10 cellular contexts compared by ENCODE assay signal in genomic region chr1:31583995-31584868, GRCh38. TPM values are rescaled to one million over a fixed set of nuclear protein-coding genes. Genes with fewer than 3 reads are reported as not detected.
DNase-seq lines count a peak whose midpoint lies in the region; ATAC-seq and TF ChIP-seq lines count a peak whose summit lies in the region.
"Had no signal": no experiment of that assay in that cellular context is flagged by ENCODE, and none has a peak within 500 bp of the region (broad histone marks: within the 10 kb centered on the region; RNA-seq: fewer than 3 reads in every experiment).

No MANE protein-coding gene starts in this region.

- peak; percentile 24 for ATAC-seq in gastroesophageal sphincter
- ATAC-seq: activated T-cell treated with anti-CD3 and anti-CD28 coated beads, Interleukin-2, amount 50 U/mL, for 72 hours had no signal

- peak overlapping the region in 1 of 2 donors; percentile 24 for H3K4me3 ChIP-seq in gastroesophageal sphincter

- DNase-seq in DMS153 (lab: John Stamatoyannopoulos, UW), result peak; percentile 36
- DNase-seq in SHP77 (lab: John Stamatoyannopoulos, UW), result peak; percentile 64 to 68
- peak; percentile 5 for DNase-seq in pons (ENCODE audit: low spot score)
- no peak for DNase-seq in NCI-H2107 treated with DMSO at 0.1 percent for 48 hours (lab: John Stamatoyannopoulos, UW; ENCODE audit: unreplicated experiment)
- no peak for DNase-seq in A172 (ENCODE audit: low spot score)
- DNase-seq in NCI-H82 treated with DMSO at 0.1 percent for 48 hours (lab: John Stamatoyannopoulos, UW; ENCODE audit: unreplicated experiment), result no peak
- no peak for DNase-seq in activated CD4-positive, alpha-beta T cell treated with anti-CD3 and anti-CD28 coated beads, Interleukin-2, amount 50 U/mL, for 4 hours
- DNase-seq: activated T-cell treated with anti-CD3 and anti-CD28 coated beads, Interleukin-2, amount 50 U/mL, for 72 hours; NCI-H82 had no signal

- peaks cover 0 to 41% of the 10 kb centered on the region in 2 donors for H3K36me3 ChIP-seq in gastroesophageal sphincter

- no peak for TF ChIP-seq EP300 in gastroesophageal sphincter (IDR thresholded peaks at IDR 0.05)

- no peaks in the 10 kb centered on the region for H3K9me3 ChIP-seq in gastroesophageal sphincter

- no peak for TF ChIP-seq POLR2A in gastroesophageal sphincter (IDR thresholded peaks at IDR 0.05)

- 28 to 67% methylated on average over 1 to 3 of the region's 13 CpGs for WGBS in gastroesophageal sphincter (ENCODE audit: low coverage in 1 of 2), 2 donors

- peak overlapping the region; percentile 92 to 97 (median 95) for H3K27ac ChIP-seq in gastroesophageal sphincter

- no peaks in the 10 kb centered on the region for H3K27me3 ChIP-seq in gastroesophageal sphincter

- no peak for TF ChIP-seq CTCF in gastroesophageal sphincter (IDR thresholded peaks at IDR 0.05)

- peaks cover 0 to 100% (median 65%) of the 10 kb centered on the region in 3 donors for H3K4me1 ChIP-seq in gastroesophageal sphincter

RNA-seq across cellular contexts. Expression of gene TINAGL1, which starts 7.9 kb away (rescaled TPM):
- 100 to 1,000 TPM; 152 to 368 (median 248) TPM for total RNA-seq in gastroesophageal sphincter
- 178 and 257 TPM in 2 replicates for total RNA-seq in A172 (2014; rRNA removed; shearing (Covaris generic))
- total RNA-seq: activated T-cell treated with anti-CD3 and anti-CD28 coated beads, Interleukin-2, amount 50 U/mL, for 72 hours had no signal

RNA-seq across cellular contexts. Expression of gene HCRTR1, which starts 33.3 kb away (rescaled TPM):
- under 1 TPM in 3 of 4 donors, not detected in 1; 0.23 to 0.82 (median 0.67) TPM for total RNA-seq in gastroesophageal sphincter
- not detected in 2 replicates for total RNA-seq in A172 (2014; rRNA removed; shearing (Covaris generic))
- total RNA-seq: activated T-cell treated with anti-CD3 and anti-CD28 coated beads, Interleukin-2, amount 50 U/mL, for 72 hours had no signal

Comparison
In these comparisons a context has a peak if more than half of its experiments do, and no peak if none do; other contexts are left out.
1. DNase-seq: peak in DMS153 (single experiment), SHP77 (2 of 2) and pons (single experiment); none in NCI-H2107 treated with DMSO at 0.1 percent for 48 hours (single experiment), A172 (single experiment), NCI-H82 treated with DMSO at 0.1 percent for 48 hours (single experiment) and activated CD4-positive, alpha-beta T cell treated with anti-CD3 and anti-CD28 coated beads, Interleukin-2, amount 50 U/mL, for 4 hours (0 of 2).